Comparison of ENCODE assay signal across 24 cellular contexts in genomic region chr2:98016908-98017700, GRCh38. TPM values are rescaled to one million over a fixed set of nuclear protein-coding genes. Genes with fewer than 3 reads are reported as not detected.
A peak's percentile ranks its signal among the peaks of the same experiment; 100 is the strongest.
DNase-seq lines count a peak whose midpoint lies in the region; FAIRE-seq and TF ChIP-seq lines count a peak whose summit lies in the region.
"Had no signal": no experiment of that assay in that cellular context is flagged by ENCODE, and none has a peak within 500 bp of the region (broad histone marks: within the 10 kb centered on the region; RNA-seq: fewer than 3 reads in every experiment).

No MANE protein-coding gene starts in this region.

- H3K27ac ChIP-seq in esophagus muscularis mucosa (replicated peaks in 1 of 4) (no peak overlapping the region), small intestine (ENCODE audit: low read depth in 1 of 2, low read length in 1 of 2) (no peak overlapping the region)
- H3K27ac ChIP-seq: GM23248 had no signal

- H3K9me3 ChIP-seq in esophagus muscularis mucosa (no peaks in the 10 kb centered on the region), small intestine (ENCODE audit: control insufficient read depth, low read depth) (no peaks in the 10 kb centered on the region)

- H3K36me3 ChIP-seq in esophagus muscularis mucosa (no peaks in the 10 kb centered on the region), small intestine (ENCODE audit: control insufficient read depth in 2 of 2, insufficient read depth in 2 of 2, low read length in 2 of 2) (no peaks in the 10 kb centered on the region)

- no peak for TF ChIP-seq CTCF in esophagus muscularis mucosa (IDR thresholded peaks at IDR 0.05)

- H3K4me3 ChIP-seq in esophagus muscularis mucosa = no peak overlapping the region
- no peak overlapping the region for H3K4me3 ChIP-seq in small intestine (ENCODE audit: low read depth in 1 of 2, low read length in 2 of 2)
- H3K4me3 ChIP-seq: GM23248 had no signal

- FAIRE-seq in small intestine (lab: Jason Lieb, UNC) = no peak
- FAIRE-seq: RCC 7860 had no signal

- H3K4me1 ChIP-seq in esophagus muscularis mucosa = no peaks in the 10 kb centered on the region
- H3K4me1 ChIP-seq in small intestine (ENCODE audit: control insufficient read depth in 2 of 2, insufficient read depth in 1 of 2, low read depth in 1 of 2, low read length in 1 of 2) = peaks cover 0 to 4% of the 10 kb centered on the region in 2 donors

- intact Hi-C loops in esophagus muscularis mucosa (cut with DNase I) = no loop called here

- no peak for TF ChIP-seq POLR2A in esophagus muscularis mucosa (IDR thresholded peaks at IDR 0.05; ENCODE audit: low read depth)

- WGBS in esophagus muscularis mucosa = 83% methylated on average over 7 of the region's 7 CpGs
- 30 to 66% (median 39%) methylated on average over 7 of the region's 7 CpGs for WGBS in small intestine, 3 donors

- no peaks in the 10 kb centered on the region for H3K27me3 ChIP-seq in esophagus muscularis mucosa
- H3K27me3 ChIP-seq in small intestine (ENCODE audit: control insufficient read depth in 2 of 2, insufficient read depth in 2 of 2, low read length in 2 of 2) = no peaks in the 10 kb centered on the region

- TF ChIP-seq EP300 in esophagus muscularis mucosa (IDR thresholded peaks at IDR 0.05) = no peak

- DNase-seq in EH (ENCODE audit: low read depth) (peak; percentile 25), NCI-H2227 treated with DMSO at 0.1 percent for 48 hours (lab: John Stamatoyannopoulos, UW) (peak; percentile 11), esophagus muscularis mucosa (ENCODE audit: extremely low spot score) (peak; percentile 47), small intestine (peak; percentile 97), RKO (ENCODE audit: low spot score) (no peak), A172 (ENCODE audit: low spot score) (no peak)
- no peak for DNase-seq in stimulated activated naive CD4-positive, alpha-beta T cell (lab: John Stamatoyannopoulos, UW)
- DNase-seq: AML-193; CD4-positive, CD25-positive, alpha-beta regulatory T cell; COR-L47; DMS 273 treated with DMSO at 0.1 percent for 48 hours; DND-41; GDM1; GM23248; HCEC 1CT; Karpas-422; MM.1S; NCI-H1092 treated with DMSO at 0.1 percent for 48 hours; NCI-H146; NCI-H2029 treated with DMSO at 0.1 percent for 48 hours; NCI-H2171; NCI-H446 treated with DMSO at 0.1 percent for 48 hours; Right ventricle myocardium superior had no signal

RNA-seq across cellular contexts. Expression of gene TMEM131, which starts 21.4 kb away (rescaled TPM):
- total RNA-seq in esophagus muscularis mucosa = 10 to 100 TPM; 23.9 to 34.1 (median 26.5) TPM
- 10 to 100 TPM in 2 of 3 donors, 1 to 10 TPM in 1; 6.5 to 15.3 (median 12.3) TPM for polyA plus RNA-seq in small intestine
- 13.6 and 21.9 TPM in 2 replicates for total RNA-seq in A172 (2014; rRNA removed; shearing (Covaris generic))

Comparison
In these comparisons a context has a peak if more than half of its experiments do, and no peak if none do; other contexts are left out.
1. DNase-seq: peak in EH (single experiment), NCI-H2227 treated with DMSO at 0.1 percent for 48 hours (single experiment), esophagus muscularis mucosa (single experiment) and small intestine (single experiment); none in stimulated activated naive CD4-positive, alpha-beta T cell (0 of 6), RKO (single experiment) and A172 (single experiment).